Comparison of ENCODE assay signal across 1 cellular context in the genomic region with DNA sequence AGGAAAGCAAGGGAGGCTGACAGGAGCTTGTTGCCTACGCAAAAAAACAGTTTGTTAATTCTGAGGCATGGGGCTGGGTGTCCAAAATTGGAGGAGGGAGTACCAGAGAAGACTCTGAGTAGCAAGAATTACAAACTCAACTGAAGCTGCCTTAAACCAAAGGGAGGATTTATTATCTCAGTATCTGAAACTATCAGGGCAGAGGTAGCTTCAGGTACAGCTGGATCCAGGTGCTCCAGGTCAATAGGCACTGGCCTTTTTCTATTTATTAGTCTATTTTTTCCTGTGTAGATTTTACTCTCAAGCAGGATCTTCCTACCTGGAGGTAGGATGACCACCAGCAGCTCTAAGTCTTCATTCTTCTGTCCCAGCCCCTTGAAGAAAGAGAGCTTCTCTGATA.
A peak's percentile ranks its signal among the peaks of the same experiment; 100 is the strongest.
TF ChIP-seq lines count a peak whose summit lies in the region.

No MANE protein-coding gene starts in this region.

TF ChIP-seq in H1, 55 proteins besides CTCF, POLR2A, EP300 and RAD21 (continued from another document):
- TF ChIP-seq, protein P1, sequence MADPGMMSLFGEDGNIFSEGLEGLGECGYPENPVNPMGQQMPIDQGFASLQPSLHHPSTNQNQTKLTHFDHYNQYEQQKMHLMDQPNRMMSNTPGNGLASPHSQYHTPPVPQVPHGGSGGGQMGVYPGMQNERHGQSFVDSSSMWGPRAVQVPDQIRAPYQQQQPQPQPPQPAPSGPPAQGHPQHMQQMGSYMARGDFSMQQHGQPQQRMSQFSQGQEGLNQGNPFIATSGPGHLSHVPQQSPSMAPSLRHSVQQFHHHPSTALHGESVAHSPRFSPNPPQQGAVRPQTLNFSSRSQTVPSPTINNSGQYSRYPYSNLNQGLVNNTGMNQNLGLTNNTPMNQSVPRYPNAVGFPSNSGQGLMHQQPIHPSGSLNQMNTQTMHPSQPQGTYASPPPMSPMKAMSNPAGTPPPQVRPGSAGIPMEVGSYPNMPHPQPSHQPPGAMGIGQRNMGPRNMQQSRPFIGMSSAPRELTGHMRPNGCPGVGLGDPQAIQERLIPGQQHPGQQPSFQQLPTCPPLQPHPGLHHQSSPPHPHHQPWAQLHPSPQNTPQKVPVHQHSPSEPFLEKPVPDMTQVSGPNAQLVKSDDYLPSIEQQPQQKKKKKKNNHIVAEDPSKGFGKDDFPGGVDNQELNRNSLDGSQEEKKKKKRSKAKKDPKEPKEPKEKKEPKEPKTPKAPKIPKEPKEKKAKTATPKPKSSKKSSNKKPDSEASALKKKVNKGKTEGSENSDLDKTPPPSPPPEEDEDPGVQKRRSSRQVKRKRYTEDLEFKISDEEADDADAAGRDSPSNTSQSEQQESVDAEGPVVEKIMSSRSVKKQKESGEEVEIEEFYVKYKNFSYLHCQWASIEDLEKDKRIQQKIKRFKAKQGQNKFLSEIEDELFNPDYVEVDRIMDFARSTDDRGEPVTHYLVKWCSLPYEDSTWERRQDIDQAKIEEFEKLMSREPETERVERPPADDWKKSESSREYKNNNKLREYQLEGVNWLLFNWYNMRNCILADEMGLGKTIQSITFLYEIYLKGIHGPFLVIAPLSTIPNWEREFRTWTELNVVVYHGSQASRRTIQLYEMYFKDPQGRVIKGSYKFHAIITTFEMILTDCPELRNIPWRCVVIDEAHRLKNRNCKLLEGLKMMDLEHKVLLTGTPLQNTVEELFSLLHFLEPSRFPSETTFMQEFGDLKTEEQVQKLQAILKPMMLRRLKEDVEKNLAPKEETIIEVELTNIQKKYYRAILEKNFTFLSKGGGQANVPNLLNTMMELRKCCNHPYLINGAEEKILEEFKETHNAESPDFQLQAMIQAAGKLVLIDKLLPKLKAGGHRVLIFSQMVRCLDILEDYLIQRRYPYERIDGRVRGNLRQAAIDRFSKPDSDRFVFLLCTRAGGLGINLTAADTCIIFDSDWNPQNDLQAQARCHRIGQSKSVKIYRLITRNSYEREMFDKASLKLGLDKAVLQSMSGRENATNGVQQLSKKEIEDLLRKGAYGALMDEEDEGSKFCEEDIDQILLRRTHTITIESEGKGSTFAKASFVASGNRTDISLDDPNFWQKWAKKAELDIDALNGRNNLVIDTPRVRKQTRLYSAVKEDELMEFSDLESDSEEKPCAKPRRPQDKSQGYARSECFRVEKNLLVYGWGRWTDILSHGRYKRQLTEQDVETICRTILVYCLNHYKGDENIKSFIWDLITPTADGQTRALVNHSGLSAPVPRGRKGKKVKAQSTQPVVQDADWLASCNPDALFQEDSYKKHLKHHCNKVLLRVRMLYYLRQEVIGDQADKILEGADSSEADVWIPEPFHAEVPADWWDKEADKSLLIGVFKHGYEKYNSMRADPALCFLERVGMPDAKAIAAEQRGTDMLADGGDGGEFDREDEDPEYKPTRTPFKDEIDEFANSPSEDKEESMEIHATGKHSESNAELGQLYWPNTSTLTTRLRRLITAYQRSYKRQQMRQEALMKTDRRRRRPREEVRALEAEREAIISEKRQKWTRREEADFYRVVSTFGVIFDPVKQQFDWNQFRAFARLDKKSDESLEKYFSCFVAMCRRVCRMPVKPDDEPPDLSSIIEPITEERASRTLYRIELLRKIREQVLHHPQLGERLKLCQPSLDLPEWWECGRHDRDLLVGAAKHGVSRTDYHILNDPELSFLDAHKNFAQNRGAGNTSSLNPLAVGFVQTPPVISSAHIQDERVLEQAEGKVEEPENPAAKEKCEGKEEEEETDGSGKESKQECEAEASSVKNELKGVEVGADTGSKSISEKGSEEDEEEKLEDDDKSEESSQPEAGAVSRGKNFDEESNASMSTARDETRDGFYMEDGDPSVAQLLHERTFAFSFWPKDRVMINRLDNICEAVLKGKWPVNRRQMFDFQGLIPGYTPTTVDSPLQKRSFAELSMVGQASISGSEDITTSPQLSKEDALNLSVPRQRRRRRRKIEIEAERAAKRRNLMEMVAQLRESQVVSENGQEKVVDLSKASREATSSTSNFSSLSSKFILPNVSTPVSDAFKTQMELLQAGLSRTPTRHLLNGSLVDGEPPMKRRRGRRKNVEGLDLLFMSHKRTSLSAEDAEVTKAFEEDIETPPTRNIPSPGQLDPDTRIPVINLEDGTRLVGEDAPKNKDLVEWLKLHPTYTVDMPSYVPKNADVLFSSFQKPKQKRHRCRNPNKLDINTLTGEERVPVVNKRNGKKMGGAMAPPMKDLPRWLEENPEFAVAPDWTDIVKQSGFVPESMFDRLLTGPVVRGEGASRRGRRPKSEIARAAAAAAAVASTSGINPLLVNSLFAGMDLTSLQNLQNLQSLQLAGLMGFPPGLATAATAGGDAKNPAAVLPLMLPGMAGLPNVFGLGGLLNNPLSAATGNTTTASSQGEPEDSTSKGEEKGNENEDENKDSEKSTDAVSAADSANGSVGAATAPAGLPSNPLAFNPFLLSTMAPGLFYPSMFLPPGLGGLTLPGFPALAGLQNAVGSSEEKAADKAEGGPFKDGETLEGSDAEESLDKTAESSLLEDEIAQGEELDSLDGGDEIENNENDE (IDR thresholded peaks at IDR 0.05; ENCODE audit: insufficient replicate concordance, low read length): no peak
- 0 out of 2 replicates have a peak, but pooled peaks have one; percentile 17 for TF ChIP-seq KDM1A (IDR thresholded peaks at IDR 0.05; ENCODE audit: borderline replicate concordance, low read length)
